ENCODE assay signal across 9 cellular contexts in the genomic region with DNA sequence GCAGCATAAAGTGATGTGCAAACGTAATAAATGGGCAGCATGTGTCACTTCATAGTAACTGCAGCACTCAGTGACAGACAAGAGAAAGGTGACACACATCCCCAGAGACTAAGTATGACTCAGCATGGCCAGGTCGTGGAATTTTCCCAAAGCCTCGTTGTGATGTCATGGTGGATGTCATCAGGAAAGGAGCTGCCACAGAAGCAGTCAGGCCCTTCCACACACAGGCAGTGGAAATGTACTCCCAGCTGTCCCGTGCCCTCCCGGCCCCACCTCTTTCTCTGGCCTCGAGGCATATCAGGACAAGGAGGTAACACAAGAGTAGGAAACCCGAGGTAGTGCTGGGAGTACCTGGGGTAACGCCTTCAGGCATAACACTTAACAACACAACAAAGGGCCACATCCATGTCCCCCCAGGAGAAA. TPM values are rescaled to one million over a fixed set of nuclear protein-coding genes. Genes with fewer than 3 reads are reported as not detected.
DNase-seq lines count a peak whose midpoint lies in the region; ATAC-seq and TF ChIP-seq lines count a peak whose summit lies in the region.
"Had no signal": no experiment of that assay in that cellular context is flagged by ENCODE, and none has a peak within 500 bp of the region (broad histone marks: within the 10 kb centered on the region; RNA-seq: fewer than 3 reads in every experiment).

No MANE protein-coding gene starts in this region.

- no peaks in the 10 kb centered on the region for H3K9me3 ChIP-seq in neural progenitor cell (ENCODE audit: low read depth)

- no peak for TF ChIP-seq POLR2A in NB4 (IDR thresholded peaks at IDR 0.05; ENCODE audit: extremely low read depth, insufficient read length)

- H3K27ac Mint-ChIP-seq in neural progenitor cell = peak overlapping the region; percentile 48
- H3K27ac Mint-ChIP-seq: IgD-negative memory B cell had no signal

- no peaks in the 10 kb centered on the region for H3K79me2 ChIP-seq in neural progenitor cell (ENCODE audit: low read depth)

- no peak overlapping the region for H3K4me3 ChIP-seq in NB4 (ENCODE audit: low read depth, low read length)
- no peak overlapping the region for H3K4me3 ChIP-seq in cardiac fibroblast (replicated peaks in 1 of 2; ENCODE audit: low read depth in 2 of 2, low read length in 2 of 2)
- no peak overlapping the region for H3K4me3 ChIP-seq in neural progenitor cell

- H3K36me3 Mint-ChIP-seq in neural progenitor cell = peaks cover 2% of the 10 kb centered on the region
- H3K36me3 Mint-ChIP-seq: IgD-negative memory B cell had no signal

- H3K4me1 Mint-ChIP-seq in neural progenitor cell = peaks cover 2% of the 10 kb centered on the region

- no peak overlapping the region for H3K27ac ChIP-seq in neural progenitor cell

- ATAC-seq in HG02798 (IDR thresholded peaks at IDR 0.05; ENCODE audit: poor library complexity, unreplicated experiment) = no peak

- H3K9ac ChIP-seq in neural progenitor cell = no peak overlapping the region

- no peak overlapping the region for H3K4me3 Mint-ChIP-seq in neural progenitor cell
- H3K4me3 Mint-ChIP-seq: IgD-negative memory B cell had no signal

- no peak overlapping the region for H2AFZ ChIP-seq in neural progenitor cell (replicated peaks)

- no peak overlapping the region for H3K4me2 ChIP-seq in neural progenitor cell

- DNase-seq in ELR (ENCODE audit: low read depth) (peak; percentile 90), NB4 (ENCODE audit: low read depth) (peak; percentile 40), cardiac fibroblast (ENCODE audit: low read depth in 2 of 2) (peak; percentile 67 to 90), neural progenitor cell (ENCODE audit: low spot score) (no peak), NOMO-1 (lab: John Stamatoyannopoulos, UW; ENCODE audit: unreplicated experiment in 2 of 2) (no peak), D341Med (ENCODE audit: low spot score) (no peak), COLO829 (ENCODE audit: low spot score) (no peak)

- no peaks in the 10 kb centered on the region for H3K4me1 ChIP-seq in neural progenitor cell

- H3K27me3 ChIP-seq in neural progenitor cell = no peaks in the 10 kb centered on the region

- H4K20me1 ChIP-seq in neural progenitor cell (ENCODE audit: low read depth) = no peaks in the 10 kb centered on the region

- H3K9me3 Mint-ChIP-seq in neural progenitor cell = no peaks in the 10 kb centered on the region
- H3K9me3 Mint-ChIP-seq: IgD-negative memory B cell had no signal

- H3F3A ChIP-seq in neural progenitor cell (ENCODE audit: low read depth) = no peaks in the 10 kb centered on the region

- no peaks in the 10 kb centered on the region for H3K36me3 ChIP-seq in neural progenitor cell

- TF ChIP-seq CTCF in NB4 (IDR thresholded peaks at IDR 0.05; ENCODE audit: low read depth, low read length) = no peak
- TF ChIP-seq CTCF in cardiac fibroblast (IDR thresholded peaks at IDR 0.05; ENCODE audit: low read depth, low read length) = no peak
- no peak for TF ChIP-seq CTCF in neural progenitor cell (IDR thresholded peaks at IDR 0.05)

- H3K27me3 Mint-ChIP-seq in neural progenitor cell (ENCODE audit: insufficient read depth, low read depth) = no peaks in the 10 kb centered on the region
- H3K27me3 Mint-ChIP-seq: IgD-negative memory B cell had no signal

RNA-seq across cellular contexts. Expression of a gene that starts 8.1 kb away (rescaled TPM):
- total RNA-seq in neural progenitor cell (ENCODE audit: low replicate concordance) = 11.4 and 20.4 TPM in 2 replicates

RNA-seq across cellular contexts. Expression of a gene that starts 25.0 kb away (rescaled TPM):
- not detected in 2 replicates for total RNA-seq in neural progenitor cell (ENCODE audit: low replicate concordance)

Comparison
In these comparisons a context has a peak if more than half of its experiments do, and no peak if none do; other contexts are left out.
1. DNase-seq: peak in ELR (single experiment), NB4 (single experiment) and cardiac fibroblast (2 of 2); none in neural progenitor cell (single experiment), NOMO-1 (0 of 2), D341Med (single experiment) and COLO829 (single experiment).